In the genomic region with DNA sequence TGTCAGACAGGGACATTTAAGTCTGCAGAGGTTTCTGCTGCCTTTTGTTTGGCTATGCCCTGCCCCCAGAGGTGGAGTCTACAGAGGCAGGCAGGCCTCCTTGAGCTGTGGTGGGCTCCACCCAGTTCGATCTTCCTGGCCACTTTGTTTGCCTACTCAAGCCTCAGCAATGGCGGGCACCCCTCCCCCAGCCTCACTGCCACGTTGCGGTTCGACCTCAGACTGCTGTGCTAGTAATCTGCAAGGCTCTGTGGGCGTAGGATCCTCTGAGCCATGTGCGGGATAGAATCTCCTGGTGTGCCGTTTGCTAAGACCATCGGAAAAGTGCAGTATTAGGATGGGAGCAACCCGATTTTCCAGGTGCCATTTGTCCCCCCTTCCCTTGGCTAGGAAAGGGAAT, we compare ENCODE assay signal across 1 cellular context. TPM values are rescaled to one million over a fixed set of nuclear protein-coding genes. Genes with fewer than 3 reads are reported as not detected.
"Had no signal": no experiment of that assay in that cellular context is flagged by ENCODE, and none has a peak within 500 bp of the region (broad histone marks: within the 10 kb centered on the region; RNA-seq: fewer than 3 reads in every experiment).

No MANE protein-coding gene starts in this region.

RNA-seq across cellular contexts. Expression of gene EPB41L4A, which starts 47.2 kb away (rescaled TPM):
- total RNA-seq: G401 had no signal
